ENCODE assay signal across 11 cellular contexts in genomic region chr19:35037716-35038622, GRCh38. TPM values are rescaled to one million over a fixed set of nuclear protein-coding genes. Genes with fewer than 3 reads are reported as not detected.
A peak's percentile ranks its signal among the peaks of the same experiment; 100 is the strongest.
DNase-seq lines count a peak whose midpoint lies in the region; ATAC-seq, FAIRE-seq and TF ChIP-seq lines count a peak whose summit lies in the region.
"Had no signal": no experiment of that assay in that cellular context is flagged by ENCODE, and none has a peak within 500 bp of the region (broad histone marks: within the 10 kb centered on the region; RNA-seq: fewer than 3 reads in every experiment).

No MANE protein-coding gene starts in this region.

- H3K27me3 Mint-ChIP-seq in Caco-2 (ENCODE audit: insufficient read depth, unreplicated experiment): no peaks in the 10 kb centered on the region

- BruUV-seq in HCT116 (replicated peaks; lab: Mats Ljungman, UMichigan) (no TSS peak), Caco-2 (replicated peaks; lab: Mats Ljungman, UMichigan) (no TSS peak)

- H3K36me3 Mint-ChIP-seq in Caco-2 (ENCODE audit: insufficient read depth, unreplicated experiment): peaks cover 11% of the 10 kb centered on the region

- H3K4me2 ChIP-seq in HCT116 (ENCODE audit: low read length): no peak overlapping the region
- H3K4me2 ChIP-seq in MM.1S (ENCODE audit: low read depth, low read length): no peak overlapping the region

- TF ChIP-seq CTCF in HCT116 (IDR thresholded peaks at IDR 0.05 in 2 of 3, conservative IDR thresholded peaks at IDR 0.05 in 1 of 3; ENCODE audit: borderline replicate concordance in 1 of 3, insufficient read depth in 1 of 3, low read depth in 2 of 3, low read length in 2 of 3) (no peak), D721Med (IDR thresholded peaks at IDR 0.05; ENCODE audit: insufficient read depth, missing control alignments) (no peak), MM.1S (IDR thresholded peaks at IDR 0.05; ENCODE audit: low read length) (no peak), Caco-2 (IDR thresholded peaks at IDR 0.05; ENCODE audit: insufficient read depth in 1 of 2, low read depth in 1 of 2, low read length in 1 of 2, severe bottlenecking in 1 of 2, unreplicated experiment in 1 of 2) (no peak)

- H3K9ac ChIP-seq in HCT116 (ENCODE audit: low read length) (no peak overlapping the region), adipocyte (ENCODE audit: low read length) (peak overlapping the region; percentile 40), MM.1S (ENCODE audit: low read length) (no peak overlapping the region)

- H3K27me3 ChIP-seq in HCT116 (ENCODE audit: insufficient read depth, low read length) (no peaks in the 10 kb centered on the region), adipocyte (replicated peaks; ENCODE audit: control insufficient read depth, insufficient read depth, low read length) (no peaks in the 10 kb centered on the region), layer of hippocampus (ENCODE audit: control insufficient read depth, insufficient read depth, low read length) (no peaks in the 10 kb centered on the region), MM.1S (replicated peaks; ENCODE audit: insufficient read depth, low read length) (peaks cover 89% of the 10 kb centered on the region), Caco-2 (replicated peaks; ENCODE audit: control insufficient read depth, insufficient read depth, low read length) (no peaks in the 10 kb centered on the region)

- H3K27ac ChIP-seq in HCT116 (ENCODE audit: low read depth, low read length) (no peak overlapping the region), layer of hippocampus (ENCODE audit: low read depth, low read length) (peak overlapping the region; percentile 60), MM.1S (ENCODE audit: low read length) (no peak overlapping the region)

- POLR2A ChIA-PET in HCT116 (lab: Charles Lee) (no interaction called here), Caco-2 (lab: Charles Lee) (no interaction called here)

- no peaks in the 10 kb centered on the region for H3F3A ChIP-seq in MM.1S (ENCODE audit: insufficient read depth, low read length)

- peaks cover 22% of the 10 kb centered on the region for H3K4me1 Mint-ChIP-seq in Caco-2 (ENCODE audit: low read depth, unreplicated experiment)

- no peaks in the 10 kb centered on the region for H3K4me1 ChIP-seq in HCT116 (ENCODE audit: control insufficient read depth in 1 of 2, insufficient read depth in 2 of 2, low read length in 2 of 2)
- peaks cover 31% of the 10 kb centered on the region for H3K4me1 ChIP-seq in adipocyte (ENCODE audit: control insufficient read depth, insufficient read depth, low read length)
- no peaks in the 10 kb centered on the region for H3K4me1 ChIP-seq in MM.1S (ENCODE audit: low read length)
- peaks cover 23% of the 10 kb centered on the region for H3K4me1 ChIP-seq in Caco-2

- no peak overlapping the region for H2AFZ ChIP-seq in HCT116 (ENCODE audit: low read depth, low read length, poor library complexity, severe bottlenecking)
- H2AFZ ChIP-seq in MM.1S (ENCODE audit: low read length): no peak overlapping the region

- H3K9me3 Mint-ChIP-seq in Caco-2 (ENCODE audit: unreplicated experiment): no peaks in the 10 kb centered on the region

- H3K4me3 ChIP-seq in HCT116 (replicated peaks in 1 of 2; ENCODE audit: low read depth in 1 of 2, low read length in 2 of 2) (no peak overlapping the region), adipocyte (ENCODE audit: low read length) (no peak overlapping the region), MM.1S (ENCODE audit: low read length) (no peak overlapping the region), Caco-2 (ENCODE audit: low read depth, low read length) (no peak overlapping the region)

- CTCF ChIA-PET in HCT116 (lab: Charles Lee) (interaction anchor here (0.7 to 1.3 kb wide), 2 partner anchors 10 to 18 kb away, joined by 3 to 4 read pairs; no protein-coding TSS in a partner anchor), Caco-2 (lab: Charles Lee) (no interaction called here)

- H3K9me2 ChIP-seq in HCT116 (ENCODE audit: insufficient read depth) (no peaks in the 10 kb centered on the region), MM.1S (replicated peaks; ENCODE audit: insufficient read depth, low read length) (no peaks in the 10 kb centered on the region)

- 0 out of 2 replicates have a peak, but pooled peaks have one; percentile 41 for ATAC-seq in HCT116
- ATAC-seq: sciatic nerve had no signal

- H3K79me2 ChIP-seq in HCT116 (ENCODE audit: insufficient read depth, low read length) (no peaks in the 10 kb centered on the region), MM.1S (ENCODE audit: low read length) (no peaks in the 10 kb centered on the region)

- no peak overlapping the region for H3K4me3 Mint-ChIP-seq in Caco-2 (ENCODE audit: unreplicated experiment)

- H3K27ac Mint-ChIP-seq in Caco-2 (ENCODE audit: unreplicated experiment): no peak overlapping the region

- TF ChIP-seq POLR2A in HCT116 (IDR thresholded peaks at IDR 0.05; ENCODE audit: borderline replicate concordance, extremely low read depth, insufficient read depth, insufficient read length): no peak

- TF ChIP-seq RAD21 in HCT116 (IDR thresholded peaks at IDR 0.05; ENCODE audit: low read depth): no peak

- H3K9me3 ChIP-seq in HCT116 (ENCODE audit: control insufficient read depth in 1 of 2, insufficient read depth in 1 of 2, low read depth in 1 of 2, low read length in 2 of 2): no peaks in the 10 kb centered on the region
- H3K9me3 ChIP-seq in adipocyte (ENCODE audit: control insufficient read depth, low read length): no peaks in the 10 kb centered on the region
- no peaks in the 10 kb centered on the region for H3K9me3 ChIP-seq in MM.1S (replicated peaks; ENCODE audit: insufficient read depth, low read length)
- no peaks in the 10 kb centered on the region for H3K9me3 ChIP-seq in Caco-2

- intact Hi-C loops in HCT116 (cut with micrococcal nuclease): no loop called here
- intact Hi-C loops in Caco-2 (cut with micrococcal nuclease; ENCODE audit: unreplicated experiment): no loop called here

- H3K36me3 ChIP-seq in HCT116 (ENCODE audit: control insufficient read depth in 1 of 2, insufficient read depth in 2 of 2, low read length in 2 of 2) (no peaks in the 10 kb centered on the region; a peak in 1 of 4 replicates), adipocyte (ENCODE audit: control insufficient read depth, insufficient read depth, low read length, severe bottlenecking) (no peaks in the 10 kb centered on the region), MM.1S (replicated peaks; ENCODE audit: insufficient read depth, low read length) (no peaks in the 10 kb centered on the region), Caco-2 (ENCODE audit: control insufficient read depth, insufficient read depth, low read length) (no peaks in the 10 kb centered on the region; the same call in 1 of the 2 replicates)

- DNase-seq in AG20443 (ENCODE audit: low spot score): peak; percentile 58
- DNase-seq in HCT116 (ENCODE audit: low read depth, low spot score): no peak
- DNase-seq in adipocyte (ENCODE audit: low read depth): no peak
- DNase-seq in effector CD4-positive, alpha-beta T cell: no peak
- DNase-seq in D721Med (ENCODE audit: insufficient read length, low spot score): no peak
- no peak for DNase-seq in MM.1S
- DNase-seq in Caco-2: no peak
- DNase-seq: NCI-H748 treated with DMSO at 0.1 percent for 48 hours had no signal

- H4K20me1 ChIP-seq in HCT116 (ENCODE audit: insufficient read depth) (no peaks in the 10 kb centered on the region), MM.1S (ENCODE audit: insufficient read depth, low read length) (no peaks in the 10 kb centered on the region)

- RAD21 ChIA-PET in HCT116 (lab: Charles Lee; ENCODE audit: low non-redundant PET in 1 of 2, low total read pairs in 2 of 2, uncharacterized antibody in 2 of 2, unreplicated experiment in 2 of 2): no interaction called here

- FAIRE-seq in D721Med (lab: Jason Lieb, UNC): no peak

TF ChIP-seq in HCT116, 20 proteins besides CTCF, POLR2A, EP300 and RAD21 (continues in another document):
- no peak for TF ChIP-seq SRF (IDR thresholded peaks at IDR 0.05; ENCODE audit: low read depth)
- no peak for TF ChIP-seq ZBTB33 (IDR thresholded peaks at IDR 0.05; ENCODE audit: extremely low read depth, insufficient replicate concordance, low read length)
- no peak for TF ChIP-seq ZNF274 (IDR thresholded peaks at IDR 0.05; ENCODE audit: low read depth, low read length)
- TF ChIP-seq TCF7L2 (IDR thresholded peaks at IDR 0.05; ENCODE audit: borderline replicate concordance, extremely low read depth, insufficient read depth, insufficient read length): no peak
- no peak for TF ChIP-seq FOSL1 (IDR thresholded peaks at IDR 0.05; ENCODE audit: low read depth)
- TF ChIP-seq CEBPB (IDR thresholded peaks at IDR 0.05; ENCODE audit: low read depth): no peak
- TF ChIP-seq CBX3 (IDR thresholded peaks at IDR 0.05; ENCODE audit: low read depth): no peak
- TF ChIP-seq POLR2AphosphoS5 (IDR thresholded peaks at IDR 0.05; ENCODE audit: low read depth, low read length): no peak
- no peak for TF ChIP-seq YY1 (IDR thresholded peaks at IDR 0.05; ENCODE audit: extremely low read depth, insufficient replicate concordance, low read depth, low read length)

RNA-seq across cellular contexts. Expression of gene HPN, which starts 3.6 kb away (rescaled TPM):
- 0.32 TPM for total RNA-seq in HCT116 (2021; ENCODE audit: unreplicated experiment)
- polyA plus RNA-seq in HCT116 (2012): 0.10 TPM in 1 of 2 replicates, not detected in the other
- total RNA-seq in Caco-2 (2022): 20.8 and 21.1 TPM in 2 replicates
- polyA plus RNA-seq: BJ had no signal

RNA-seq across cellular contexts. Expression of gene SCN1B, which starts 7.7 kb away (rescaled TPM):
- total RNA-seq in HCT116 (2021; ENCODE audit: unreplicated experiment) (6.6 TPM), Caco-2 (2022) (1.7 and 1.9 TPM in 2 replicates)
- 4.2 and 4.6 TPM in 2 replicates for polyA plus RNA-seq in HCT116 (2012)

RNA-seq across cellular contexts. Expression of gene GRAMD1A, which starts 37.8 kb away (rescaled TPM):
- total RNA-seq in HCT116 (2021; ENCODE audit: unreplicated experiment) (75.4 TPM), Caco-2 (2022) (110 and 132 TPM in 2 replicates)
- polyA plus RNA-seq in HCT116 (2012): 71.4 and 76.4 TPM in 2 replicates

Comparison
In these comparisons a context has a peak if more than half of its experiments do, and no peak if none do; other contexts are left out.
1. RNA of gene HPN, which starts 3.6 kb away (total RNA-seq): 20.8 to 21.1 TPM in Caco-2; 0.32 TPM in HCT116 (single experiment); every median in the first group is over 10 times any median in the second.